In the genomic region with DNA sequence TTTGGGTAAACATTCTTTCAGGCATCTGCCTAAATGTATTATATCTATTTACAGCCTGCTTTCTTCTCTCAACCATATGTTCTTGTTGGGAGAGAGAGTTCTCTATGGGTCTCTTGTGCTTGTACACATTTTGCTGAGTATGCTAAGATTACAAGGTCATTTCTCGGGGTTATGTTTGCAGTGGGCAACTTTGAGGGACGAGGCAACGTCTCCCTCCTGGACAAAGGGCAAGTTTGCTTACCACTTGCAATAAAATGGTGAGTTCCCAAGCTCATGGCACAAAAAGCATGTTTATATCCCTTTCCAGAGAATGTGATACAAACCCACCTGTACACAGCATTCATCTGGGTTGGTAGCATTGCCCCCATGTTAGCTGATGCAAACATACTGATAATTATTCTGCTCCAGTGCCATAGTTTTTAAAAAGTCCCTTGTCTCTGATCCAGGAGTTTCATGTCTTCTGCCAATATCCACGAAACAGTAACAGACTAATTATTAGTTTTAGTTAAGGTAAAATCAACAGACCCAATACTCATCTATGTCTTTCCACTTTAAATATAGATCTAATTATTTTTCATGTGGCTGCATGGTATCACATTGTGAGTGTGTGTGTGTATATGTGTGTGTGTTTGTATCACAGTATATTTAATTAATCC, we compare ENCODE assay signal across 29 cellular contexts.
"Had no signal": no experiment of that assay in that cellular context is flagged by ENCODE, and none has a peak within 500 bp of the region (broad histone marks: within the 10 kb centered on the region; RNA-seq: fewer than 3 reads in every experiment).

No MANE protein-coding gene starts in this region.

- H3K4me1 ChIP-seq: esophagus muscularis mucosa, foreskin keratinocyte, heart left ventricle had no signal

- H3K36me3 ChIP-seq: brain microvascular endothelial cell, esophagus muscularis mucosa, gastrocnemius medialis, heart left ventricle, WERI-Rb-1 had no signal

- H3K4me3 ChIP-seq: esophagus muscularis mucosa, gastrocnemius medialis, heart left ventricle had no signal

- H3K9me3 ChIP-seq: esophagus muscularis mucosa, gastrocnemius medialis had no signal

- H3K27me3 ChIP-seq: brain microvascular endothelial cell, esophagus muscularis mucosa, gastrocnemius medialis, heart left ventricle had no signal

- DNase-seq: activated B cell treated with CpG ODN at 0.5 μM for 24 hours; activated CD4-positive, alpha-beta T cell treated with anti-CD3 and anti-CD28 coated beads for 48 hours; activated CD4-positive, alpha-beta T cell treated with anti-CD3 and anti-CD28 coated beads, Interleukin-2, amount 50 U/mL, for 1 hour; activated CD4-positive, alpha-beta T cell treated with anti-CD3 and anti-CD28 coated beads, Interleukin-2, amount 50 U/mL, for 48 hours; activated CD8-positive, alpha-beta memory T cell treated with anti-CD3 and anti-CD28 coated beads for 24 hours; activated CD8-positive, alpha-beta T cell treated with anti-CD3 and anti-CD28 coated beads for 36 hours; activated effector memory CD4-positive, alpha-beta T cell treated with Interleukin-2 at 50 U/mL for 16 hours; activated gamma-delta T cell treated with Interleukin-2 at 50 U/mL for 16 hours; activated naive CD4-positive, alpha-beta T cell treated with anti-CD3 and anti-CD28 coated beads, Interleukin-2, amount 50 U/mL, for 16 hours; activated naive CD4-positive, alpha-beta T cell treated with Interleukin-2 at 50 U/mL for 16 hours; activated T-cell treated with anti-CD3 and anti-CD28 coated beads, Interleukin-2, amount 50 U/mL, for 4 hours; amniotic stem cell; anterior cingulate cortex; brain microvascular endothelial cell; cortex of kidney; dermis blood vessel endothelial cell; effector CD4-positive, alpha-beta T cell; effector memory CD8-positive, alpha-beta T cell; erythroblast; foreskin keratinocyte; gastrocnemius medialis; glutamatergic neuron; heart left ventricle; T-helper 17 cell; T1000; WERI-Rb-1 had no signal

- H3K27ac ChIP-seq: brain microvascular endothelial cell, esophagus muscularis mucosa, foreskin keratinocyte, gastrocnemius medialis, heart left ventricle, WERI-Rb-1 had no signal

- ATAC-seq: activated CD4-positive, CD25-positive, alpha-beta regulatory T cell treated with anti-CD3 and anti-CD28 coated beads, Interleukin-2, amount 50 U/mL, for 24 hours; activated CD8-positive, alpha-beta T cell treated with anti-CD3 and anti-CD28 coated beads for 36 hours; activated T-cell treated with anti-CD3 and anti-CD28 coated beads, Interleukin-2, amount 50 U/mL, for 4 hours; activated T-helper 17 cell treated with anti-CD3 and anti-CD28 coated beads, Interleukin-2, amount 50 U/mL, for 72 hours; effector memory CD8-positive, alpha-beta T cell; foreskin keratinocyte; gastrocnemius medialis; heart left ventricle; T-helper 17 cell had no signal
